28 cellular contexts compared by ENCODE assay signal in the genomic region with DNA sequence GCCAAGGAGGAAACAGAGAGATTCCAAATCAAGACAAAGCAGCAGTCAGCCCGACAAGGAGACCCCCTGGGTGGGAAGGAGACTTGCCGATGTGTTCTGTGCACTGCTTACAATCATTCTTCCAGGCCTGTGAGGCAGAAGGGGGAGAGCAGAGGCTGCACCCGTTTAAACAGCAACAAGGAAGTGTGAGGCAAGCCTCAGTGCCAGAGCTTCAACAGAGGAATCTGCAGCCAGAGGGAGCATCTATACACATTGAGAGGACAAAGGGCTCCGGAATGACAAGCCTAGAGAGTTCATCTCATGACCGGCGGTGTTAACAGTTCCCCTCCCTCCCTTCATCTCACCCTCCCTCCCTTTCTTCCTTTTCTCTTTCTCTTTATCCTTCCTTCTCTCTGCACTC.
A peak's percentile ranks its signal among the peaks of the same experiment; 100 is the strongest.
DNase-seq lines count a peak whose midpoint lies in the region; ATAC-seq and TF ChIP-seq lines count a peak whose summit lies in the region.
"Had no signal": no experiment of that assay in that cellular context is flagged by ENCODE, and none has a peak within 500 bp of the region (broad histone marks: within the 10 kb centered on the region; RNA-seq: fewer than 3 reads in every experiment).

No MANE protein-coding gene starts in this region.

- DNase-seq in T-helper 17 cell: no peak
- peak; percentile 73 for DNase-seq in iPS DF 19.7 (ENCODE audit: low read depth, low spot score)
- peak; percentile 37 for DNase-seq in pons (ENCODE audit: low spot score)
- DNase-seq in germinal center (ENCODE audit: low spot score): no peak
- DNase-seq: activated B cell treated with CpG ODN at 0.5 μM for 24 hours; activated CD4-positive, alpha-beta T cell treated with anti-CD3 and anti-CD28 coated beads, Interleukin-2, amount 50 U/mL, for 4 hours; CD4-positive, CD25-positive, alpha-beta regulatory T cell; cortex of kidney; gastrocnemius medialis; GM23248; Kasumi-1; left colon; naive thymus-derived CD8-positive, alpha-beta T cell; NCI-H187; NCI-H748 treated with DMSO at 0.1 percent for 48 hours; OCI-M1; ovary; right lobe of liver; T1000; thyroid gland had no signal

- H3K27ac ChIP-seq in HEK293 (ENCODE audit: extremely low read depth, low read depth, low read length): no peak overlapping the region
- H3K27ac ChIP-seq: esophagus muscularis mucosa, gastrocnemius medialis, GM23248, ovary, right lobe of liver, thyroid gland had no signal

- no peak for TF ChIP-seq CTCF in HEK293 (tag by site-specific recombination; IDR thresholded peaks at IDR 0.05)

- no peak for ATAC-seq in T-helper 17 cell
- ATAC-seq in GM21619 (IDR thresholded peaks at IDR 0.05; ENCODE audit: unreplicated experiment): no peak
- no peak for ATAC-seq in GM18861 (IDR thresholded peaks at IDR 0.05; ENCODE audit: unreplicated experiment)
- ATAC-seq: gastrocnemius medialis; left colon; naive thymus-derived CD8-positive, alpha-beta T cell; right lobe of liver had no signal

- POLR2A ChIA-PET in HEK293 (lab: Yijun Ruan, JAX): no interaction called here

- peak overlapping the region; percentile 5 for H3K4me3 Mint-ChIP-seq in T-helper 17 cell
- H3K4me3 Mint-ChIP-seq: activated B cell treated with CpG ODN at 0.5 μM for 24 hours; activated naive CD4-positive, alpha-beta T cell treated with anti-CD3 and anti-CD28 coated beads, Interleukin-2, amount 50 U/mL, for 24 hours; activated T-helper 1 cell treated with anti-CD3 and anti-CD28 coated beads, Interleukin-12 subunit alpha, Interleukin-12 subunit beta, Interleukin-2, Interleukin-4 antibody, amounts not matched to agents 30 ng/mL and 10 ng/mL and 1 ng/mL, durations not matched to agents 14 hours and 24 hours and 36 hours; CD4-positive, CD25-positive, alpha-beta regulatory T cell; mesothelial cell of epicardium; naive thymus-derived CD8-positive, alpha-beta T cell; stimulated activated naive CD8-positive, alpha-beta T cell treated with anti-CD3 and anti-CD28 coated beads, Interleukin-15, Interleukin-2, amounts not matched to agents 100 ng/mL and 50 ng/mL, for 24 hours had no signal

- no peak overlapping the region for H3K27ac Mint-ChIP-seq in T-helper 17 cell
- H3K27ac Mint-ChIP-seq: activated B cell treated with CpG ODN at 0.5 μM for 24 hours; activated naive CD4-positive, alpha-beta T cell treated with anti-CD3 and anti-CD28 coated beads, Interleukin-2, amount 50 U/mL, for 24 hours; activated T-helper 1 cell treated with anti-CD3 and anti-CD28 coated beads, Interleukin-12 subunit alpha, Interleukin-12 subunit beta, Interleukin-2, Interleukin-4 antibody, amounts not matched to agents 30 ng/mL and 10 ng/mL and 1 ng/mL, durations not matched to agents 14 hours and 24 hours and 36 hours; mesothelial cell of epicardium; stimulated activated naive CD8-positive, alpha-beta T cell treated with anti-CD3 and anti-CD28 coated beads, Interleukin-15, Interleukin-2, amounts not matched to agents 100 ng/mL and 50 ng/mL, for 24 hours had no signal

- H3K4me3 ChIP-seq in HEK293 (ENCODE audit: low read depth, low read length): no peak overlapping the region
- H3K4me3 ChIP-seq: esophagus muscularis mucosa, gastrocnemius medialis, GM23248, ovary, right lobe of liver, thyroid gland had no signal

- H3K36me3 ChIP-seq in HEK293 (ENCODE audit: control insufficient read depth in 2 of 2, insufficient read depth in 1 of 2, low read length in 2 of 2): no peaks in the 10 kb centered on the region
- H3K36me3 ChIP-seq: esophagus muscularis mucosa, gastrocnemius medialis, ovary, right lobe of liver, thyroid gland had no signal

- H3K4me1 Mint-ChIP-seq in T-helper 17 cell: no peaks in the 10 kb centered on the region
- H3K4me1 Mint-ChIP-seq: activated B cell treated with CpG ODN at 0.5 μM for 24 hours; activated naive CD4-positive, alpha-beta T cell treated with anti-CD3 and anti-CD28 coated beads, Interleukin-2, amount 50 U/mL, for 24 hours; CD4-positive, CD25-positive, alpha-beta regulatory T cell; naive thymus-derived CD8-positive, alpha-beta T cell had no signal

- no peaks in the 10 kb centered on the region for H3K36me3 Mint-ChIP-seq in T-helper 17 cell (ENCODE audit: low read depth)
- H3K36me3 Mint-ChIP-seq: activated naive CD4-positive, alpha-beta T cell treated with anti-CD3 and anti-CD28 coated beads, Interleukin-2, amount 50 U/mL, for 24 hours; CD4-positive, CD25-positive, alpha-beta regulatory T cell; mesothelial cell of epicardium; naive thymus-derived CD8-positive, alpha-beta T cell had no signal

- H3K4me1 ChIP-seq in HEK293 (ENCODE audit: control insufficient read depth, insufficient read depth, low read length): no peaks in the 10 kb centered on the region
- H3K4me1 ChIP-seq: right lobe of liver had no signal

- H3K27me3 Mint-ChIP-seq in T-helper 17 cell: peaks cover 6% of the 10 kb centered on the region

- CTCF ChIA-PET in HEK293 (lab: Yijun Ruan, JAX): interaction anchor here (0.6 to 1.0 kb wide), 3 partner anchors 16 to 339 kb away, joined by 3 to 4 read pairs (median 3); no protein-coding TSS in a partner anchor

- H3K9me3 ChIP-seq in HEK293 (ENCODE audit: control insufficient read depth, insufficient read depth, low read depth, low read length): no peaks in the 10 kb centered on the region
- no peaks in the 10 kb centered on the region for H3K9me3 ChIP-seq in T-helper 17 cell (ENCODE audit: control insufficient read depth, low read length, poor library complexity, severe bottlenecking)
- H3K9me3 ChIP-seq: gastrocnemius medialis, ovary, right lobe of liver, thyroid gland had no signal

TF ChIP-seq in HEK293, 187 proteins besides CTCF, POLR2A, EP300 and RAD21:
- TF ChIP-seq ZNF2 (tag by site-specific recombination; IDR thresholded peaks at IDR 0.05) (peak; percentile 97), ZNF621 (tag by site-specific recombination; IDR thresholded peaks at IDR 0.05) (no peak), ZSCAN30 (tag by site-specific recombination; IDR thresholded peaks at IDR 0.05) (no peak), ZNF426 (tag by site-specific recombination; IDR thresholded peaks at IDR 0.05) (no peak), ZNF76 (tag by site-specific recombination; IDR thresholded peaks at IDR 0.05; ENCODE audit: borderline replicate concordance, low read depth) (no peak), ZNF747 (tag by site-specific recombination; IDR thresholded peaks at IDR 0.05) (no peak), ZNF140 (tag by site-specific recombination; IDR thresholded peaks at IDR 0.05) (no peak), ZNF600 (tag by site-specific recombination; IDR thresholded peaks at IDR 0.05) (no peak), ZNF596 (tag by site-specific recombination; IDR thresholded peaks at IDR 0.05) (no peak), ZFHX2 (tag by site-specific recombination; conservative IDR thresholded peaks at IDR 0.05) (no peak), ZNF366 (tag by site-specific recombination; conservative IDR thresholded peaks at IDR 0.05) (0 out of 2 replicates have a peak, but pooled peaks have one; percentile 24), ZNF660 (tag by site-specific recombination; IDR thresholded peaks at IDR 0.05) (no peak), ZNF302 (tag by site-specific recombination; IDR thresholded peaks at IDR 0.05; ENCODE audit: low read depth) (no peak), ZNF23 (tag by site-specific recombination; IDR thresholded peaks at IDR 0.05; ENCODE audit: borderline replicate concordance) (no peak), REPIN1 (tag by site-specific recombination; IDR thresholded peaks at IDR 0.05; ENCODE audit: low read depth) (no peak), ZFP3 (tag by site-specific recombination; IDR thresholded peaks at IDR 0.05; ENCODE audit: low read depth) (no peak), ZNF174 (tag by site-specific recombination; IDR thresholded peaks at IDR 0.05) (no peak)
- TF ChIP-seq, protein P1, sequence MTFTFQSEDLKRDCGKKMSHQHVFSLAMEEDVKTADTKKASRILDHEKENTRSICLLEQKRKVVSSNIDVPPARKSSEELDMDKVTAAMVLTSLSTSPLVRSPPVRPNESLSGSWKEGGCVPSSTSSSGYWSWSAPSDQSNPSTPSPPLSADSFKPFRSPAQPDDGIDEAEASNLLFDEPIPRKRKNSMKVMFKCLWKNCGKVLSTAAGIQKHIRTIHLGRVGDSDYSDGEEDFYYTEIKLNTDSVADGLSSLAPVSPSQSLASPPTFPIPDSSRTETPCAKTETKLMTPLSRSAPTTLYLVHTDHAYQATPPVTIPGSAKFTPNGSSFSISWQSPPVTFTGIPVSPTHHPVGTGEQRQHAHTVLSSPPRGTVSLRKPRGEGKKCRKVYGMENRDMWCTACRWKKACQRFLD (tag by site-specific recombination; IDR thresholded peaks at IDR 0.05): no peak
- TF ChIP-seq, protein P2, sequence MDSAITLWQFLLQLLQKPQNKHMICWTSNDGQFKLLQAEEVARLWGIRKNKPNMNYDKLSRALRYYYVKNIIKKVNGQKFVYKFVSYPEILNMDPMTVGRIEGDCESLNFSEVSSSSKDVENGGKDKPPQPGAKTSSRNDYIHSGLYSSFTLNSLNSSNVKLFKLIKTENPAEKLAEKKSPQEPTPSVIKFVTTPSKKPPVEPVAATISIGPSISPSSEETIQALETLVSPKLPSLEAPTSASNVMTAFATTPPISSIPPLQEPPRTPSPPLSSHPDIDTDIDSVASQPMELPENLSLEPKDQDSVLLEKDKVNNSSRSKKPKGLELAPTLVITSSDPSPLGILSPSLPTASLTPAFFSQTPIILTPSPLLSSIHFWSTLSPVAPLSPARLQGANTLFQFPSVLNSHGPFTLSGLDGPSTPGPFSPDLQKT (IDR thresholded peaks at IDR 0.05; ENCODE audit: borderline replicate concordance, low read depth, low read length): no peak
- TF ChIP-seq, protein P3, sequence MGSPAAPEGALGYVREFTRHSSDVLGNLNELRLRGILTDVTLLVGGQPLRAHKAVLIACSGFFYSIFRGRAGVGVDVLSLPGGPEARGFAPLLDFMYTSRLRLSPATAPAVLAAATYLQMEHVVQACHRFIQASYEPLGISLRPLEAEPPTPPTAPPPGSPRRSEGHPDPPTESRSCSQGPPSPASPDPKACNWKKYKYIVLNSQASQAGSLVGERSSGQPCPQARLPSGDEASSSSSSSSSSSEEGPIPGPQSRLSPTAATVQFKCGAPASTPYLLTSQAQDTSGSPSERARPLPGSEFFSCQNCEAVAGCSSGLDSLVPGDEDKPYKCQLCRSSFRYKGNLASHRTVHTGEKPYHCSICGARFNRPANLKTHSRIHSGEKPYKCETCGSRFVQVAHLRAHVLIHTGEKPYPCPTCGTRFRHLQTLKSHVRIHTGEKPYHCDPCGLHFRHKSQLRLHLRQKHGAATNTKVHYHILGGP (tag by site-specific recombination; IDR thresholded peaks at IDR 0.05): 0 out of 2 replicates have a peak, but pooled peaks have one; percentile 21

Comparison
In these comparisons a context has a peak if more than half of its experiments do, and no peak if none do; other contexts are left out.
1. DNase-seq: peak in iPS DF 19.7 (single experiment) and pons (single experiment); none in T-helper 17 cell (0 of 3) and germinal center (single experiment).